In the genomic region with DNA sequence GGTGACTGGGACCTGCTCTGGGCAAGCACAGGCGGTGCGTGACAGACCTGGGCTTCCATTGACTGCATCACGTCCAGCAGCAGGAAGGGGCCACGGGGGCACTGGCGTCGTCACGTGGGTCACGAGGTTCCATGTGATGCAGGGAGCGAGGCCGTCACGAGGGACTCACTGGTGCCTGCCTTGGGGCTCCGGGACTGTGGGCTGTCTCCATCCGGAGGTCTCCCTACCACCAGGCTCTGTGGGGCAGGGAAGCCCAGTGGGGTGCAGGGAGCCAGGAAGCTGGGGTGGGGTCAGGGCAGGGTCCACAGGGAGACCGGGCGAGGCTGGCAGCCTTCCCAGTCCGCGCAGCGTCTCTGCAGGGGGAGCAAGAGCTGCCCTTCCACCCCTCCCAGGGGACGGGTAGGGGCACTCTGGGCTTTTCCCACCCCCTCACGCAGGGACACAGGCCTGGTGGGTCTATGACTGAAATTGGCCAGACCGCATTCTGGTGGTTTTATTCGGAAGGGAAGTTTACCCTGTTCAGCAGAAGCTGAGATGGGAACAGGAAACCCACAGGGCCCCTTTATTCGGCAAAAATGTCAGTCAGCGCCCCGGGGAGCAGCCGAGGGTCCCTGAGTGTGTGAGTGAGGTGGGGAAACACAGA, we compare ENCODE assay signal across 8 cellular contexts. TPM values are rescaled to one million over a fixed set of nuclear protein-coding genes. Genes with fewer than 3 reads are reported as not detected.
DNase-seq lines count a peak whose midpoint lies in the region; ATAC-seq and TF ChIP-seq lines count a peak whose summit lies in the region.

No MANE protein-coding gene starts in this region.

- H3K4me2 ChIP-seq in SU-DHL-6 (ENCODE audit: low read depth, low read length, poor library complexity, severe bottlenecking): peak overlapping the region; percentile 52

- no peaks in the 10 kb centered on the region for H3K27me3 ChIP-seq in SU-DHL-6 (ENCODE audit: low read length)
- H3K27me3 ChIP-seq in ascending aorta: no peaks in the 10 kb centered on the region

- H2AFZ ChIP-seq in SU-DHL-6 (ENCODE audit: low read depth, low read length, severe bottlenecking): no peak overlapping the region

- intact Hi-C loops in ascending aorta (cut with DNase I): no loop called here

- no peaks in the 10 kb centered on the region for H3K79me2 ChIP-seq in SU-DHL-6 (ENCODE audit: insufficient read depth, low read length)

- H3K36me3 ChIP-seq in SU-DHL-6 (ENCODE audit: low read length) (no peaks in the 10 kb centered on the region), ascending aorta (peaks cover 0 to 4% of the 10 kb centered on the region in 2 donors)

- H3K4me3 ChIP-seq in SU-DHL-6 (ENCODE audit: insufficient read depth, low read length, poor library complexity, severe bottlenecking) (peak overlapping the region; percentile 29), ascending aorta (peak overlapping the region; percentile 71 to 72)

- TF ChIP-seq CTCF in SU-DHL-6 (IDR thresholded peaks at IDR 0.05; ENCODE audit: insufficient read depth, low read length, poor library complexity, severe bottlenecking) (no peak), ascending aorta (IDR thresholded peaks at IDR 0.05) (no peak)

- ATAC-seq in GM18502 (IDR thresholded peaks at IDR 0.05; ENCODE audit: poor library complexity, unreplicated experiment) (peak; percentile 42), HG03097 (IDR thresholded peaks at IDR 0.05; ENCODE audit: low FRiP score, unreplicated experiment) (peak; percentile 30), HG03045 (IDR thresholded peaks at IDR 0.05; ENCODE audit: unreplicated experiment) (no peak), HG02884 (IDR thresholded peaks at IDR 0.05; ENCODE audit: unreplicated experiment) (no peak)

- peak; percentile 78 to 90 for DNase-seq in ascending aorta (ENCODE audit: low spot score in 2 of 2)
- DNase-seq in kidney tubule cell (ENCODE audit: low spot score): peak; percentile 52
- peak in 2 of 3 donors; percentile 35 to 44 for DNase-seq in stimulated activated CD4-positive, alpha-beta T cell treated with anti-CD3 and anti-CD28 coated beads, TNF-alpha, amount 100 ng/mL, for 1 hour (ENCODE audit: low read depth in 3 of 3, low spot score in 1 of 3)

- no peaks in the 10 kb centered on the region for H3K9me3 ChIP-seq in SU-DHL-6 (ENCODE audit: insufficient read depth, low read length)
- no peaks in the 10 kb centered on the region for H3K9me3 ChIP-seq in ascending aorta

- H3K9me2 ChIP-seq in SU-DHL-6 (replicated peaks; ENCODE audit: insufficient read depth, low read length): no peaks in the 10 kb centered on the region

- peaks cover 0 to 16% of the 10 kb centered on the region in 2 donors for H3K4me1 ChIP-seq in ascending aorta

- no peaks in the 10 kb centered on the region for H3F3A ChIP-seq in SU-DHL-6 (ENCODE audit: insufficient read depth)

- H3K27ac ChIP-seq in SU-DHL-6 (ENCODE audit: low read depth, low read length) (no peak overlapping the region; the same call in 1 of the 2 replicates), ascending aorta (peak overlapping the region; percentile 69 to 83)

- peak overlapping the region; percentile 32; the same call in 1 of the 2 replicates for H3K9ac ChIP-seq in SU-DHL-6 (ENCODE audit: low read length)

- no peaks in the 10 kb centered on the region for H4K20me1 ChIP-seq in SU-DHL-6 (ENCODE audit: low read depth, low read length)

RNA-seq across cellular contexts. Expression of gene TNFRSF14, which starts 0.4 kb away (rescaled TPM):
- total RNA-seq in ascending aorta: 141 TPM

RNA-seq across cellular contexts. Expression of gene HES5, which starts 25.7 kb away (rescaled TPM):
- not detected for total RNA-seq in ascending aorta

RNA-seq across cellular contexts. Expression of gene PANK4, which starts 29.4 kb away (rescaled TPM):
- total RNA-seq in ascending aorta: 80.5 TPM

RNA-seq across cellular contexts. Expression of gene PRXL2B, which starts 30.8 kb away (rescaled TPM):
- total RNA-seq in ascending aorta: 20.1 TPM

Comparison
In these comparisons a context has a peak if more than half of its experiments do, and no peak if none do; other contexts are left out.
1. ATAC-seq: peak in GM18502 (single experiment) and HG03097 (single experiment); none in HG03045 (single experiment) and HG02884 (single experiment).
2. Peak in every context shown above with its lines, with median percentiles within 50 percentile points of each other: DNase-seq.